12 cellular contexts compared by ENCODE assay signal in the genomic region with DNA sequence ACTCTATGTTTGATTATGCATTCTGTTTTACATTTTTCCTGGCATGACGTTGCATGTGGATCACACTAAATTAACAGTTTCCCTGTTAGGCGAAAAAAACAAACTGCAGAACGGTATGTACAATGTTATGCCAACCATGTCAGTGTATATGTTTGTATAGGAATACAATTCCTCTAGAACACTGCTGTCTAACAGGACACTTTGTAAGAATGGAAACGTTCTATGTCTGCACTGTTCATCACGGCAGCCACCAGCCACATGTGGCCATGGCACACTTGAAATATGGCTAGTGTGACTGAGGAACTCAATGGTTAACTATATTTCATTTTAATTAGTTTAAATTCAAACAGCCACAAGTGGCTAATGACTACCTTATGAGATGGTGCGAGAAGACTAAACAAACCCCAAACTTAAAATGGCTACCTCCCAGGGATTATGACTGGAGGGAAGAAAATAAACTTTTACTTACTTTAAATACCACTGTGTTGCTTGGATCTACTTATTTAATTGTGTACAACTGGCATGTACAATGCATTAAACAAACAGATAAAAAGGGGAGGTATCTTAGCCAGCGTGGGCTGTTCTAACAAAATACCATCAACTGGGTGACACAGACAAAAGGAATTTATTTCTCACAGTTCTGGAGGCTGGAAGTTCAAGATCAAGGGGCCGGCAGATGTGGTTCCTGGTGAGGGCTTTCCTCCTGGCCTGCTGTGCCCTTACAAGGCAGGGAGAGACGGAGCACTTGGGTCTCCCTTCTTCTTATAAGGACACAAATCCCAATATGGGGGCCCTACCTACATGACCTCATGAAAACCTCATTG.
DNase-seq lines count a peak whose midpoint lies in the region; ATAC-seq and TF ChIP-seq lines count a peak whose summit lies in the region.
"Had no signal": no experiment of that assay in that cellular context is flagged by ENCODE, and none has a peak within 500 bp of the region (broad histone marks: within the 10 kb centered on the region; RNA-seq: fewer than 3 reads in every experiment).

No MANE protein-coding gene starts in this region.

- no peaks in the 10 kb centered on the region for H3K27me3 Mint-ChIP-seq in CD4-positive, alpha-beta memory T cell
- H3K27me3 Mint-ChIP-seq in progenitor cell of endocrine pancreas: no peaks in the 10 kb centered on the region

- no peak for TF ChIP-seq POLR2A in IMR-90 (IDR thresholded peaks at IDR 0.05; ENCODE audit: low read depth, low read length)

- intact Hi-C loops in CD4-positive, alpha-beta memory T cell (cut with micrococcal nuclease): no loop called here
- intact Hi-C loops in IMR-90 (cut with micrococcal nuclease) (no loop called here), upper lobe of right lung (cut with DNase I) (loop anchor here (10.0 kb wide), 1 partner anchor 121 kb away; no protein-coding TSS in a partner anchor)

- H2BK120ac ChIP-seq in IMR-90 (ENCODE audit: low read depth, low read length): peak overlapping the region; percentile 32
- no peak overlapping the region for H2BK120ac ChIP-seq in mesenchymal stem cell (ENCODE audit: low read depth, low read length)

- no peaks in the 10 kb centered on the region for H3K9me3 ChIP-seq in CD4-positive, alpha-beta memory T cell (ENCODE audit: control insufficient read depth in 1 of 2, low read length in 2 of 2)
- H3K9me3 ChIP-seq in IMR-90 (ENCODE audit: control insufficient read depth, insufficient read depth, low read length) (peaks cover 4% of the 10 kb centered on the region; the same call in 1 of the 2 replicates), mesenchymal stem cell (ENCODE audit: control insufficient read depth, low read length) (no peaks in the 10 kb centered on the region), upper lobe of right lung (no peaks in the 10 kb centered on the region)
- H3K9me3 ChIP-seq: adrenal gland, Caco-2 had no signal

- H2BK15ac ChIP-seq in IMR-90 (ENCODE audit: low read depth, low read length): 0 out of 3 replicates have a peak overlapping the region, but pooled peaks have one; percentile 36
- H2BK15ac ChIP-seq in mesenchymal stem cell (ENCODE audit: low read depth, poor library complexity, severe bottlenecking): no peak overlapping the region

- CTCF ChIA-PET in CD4-positive, alpha-beta memory T cell (lab: Charles Lee; ENCODE audit: partially characterized antibody): interaction anchor here (1.0 to 1.1 kb wide), 2 partner anchors 33 to 118 kb away, joined by 3 to 8 read pairs; no protein-coding TSS in a partner anchor
- CTCF ChIA-PET in IMR-90 (lab: Yijun Ruan, JAX): no interaction called here

- H3K27ac ChIP-seq in CD4-positive, alpha-beta memory T cell (ENCODE audit: low read depth, low read length): no peak overlapping the region
- H3K27ac ChIP-seq in IMR-90 (ENCODE audit: insufficient read depth, low read length) (peak overlapping the region; percentile 54), mesenchymal stem cell (ENCODE audit: low read length, poor library complexity, severe bottlenecking) (no peak overlapping the region), upper lobe of right lung (no peak overlapping the region)

- dilution Hi-C loops in IMR-90 (cut with HindIII; ENCODE audit: low sequenced_read_pairs, unreplicated experiment): no loop called here

- H3K23ac ChIP-seq in IMR-90 (ENCODE audit: low read depth, low read length) (0 out of 2 replicates have a peak overlapping the region, but pooled peaks have one; percentile 43), mesenchymal stem cell (ENCODE audit: low read length in 2 of 2) (no peak overlapping the region)

- H3K4me2 ChIP-seq in IMR-90 (ENCODE audit: low read depth, low read length) (no peak overlapping the region), mesenchymal stem cell (ENCODE audit: low read length, poor library complexity, severe bottlenecking) (no peak overlapping the region)

- TF ChIP-seq CTCF in IMR-90 (conservative IDR thresholded peaks at IDR 0.05; ENCODE audit: low read depth, low read length) (no peak), astrocyte of the spinal cord (IDR thresholded peaks at IDR 0.05; ENCODE audit: low read depth, low read length) (no peak), upper lobe of right lung (IDR thresholded peaks at IDR 0.05) (no peak), progenitor cell of endocrine pancreas (IDR thresholded peaks at IDR 0.05; ENCODE audit: unreplicated experiment) (no peak)

- no CpG with 5 or more reads among the region's 9 CpGs for WGBS in IMR-90 (ENCODE audit: extremely low coverage in 2 of 2, insufficient read length in 1 of 2), 2 experiments
- WGBS in mesenchymal stem cell: 75% methylated on average over 4 of the region's 9 CpGs

- peak overlapping the region in 1 of 2 experiments; percentile 24 for H2BK12ac ChIP-seq in mesenchymal stem cell (ENCODE audit: low read length in 2 of 2)

- in situ Hi-C loops in IMR-90 (cut with MboI; ENCODE audit: low sequenced_read_pairs) (no loop called here), astrocyte of the spinal cord (cut with HindIII; ENCODE audit: low sequenced_read_pairs) (no loop called here)

- peak overlapping the region; percentile 67 for H2BK5ac ChIP-seq in IMR-90 (ENCODE audit: low read depth, low read length, poor library complexity, severe bottlenecking)
- H2BK5ac ChIP-seq in mesenchymal stem cell (ENCODE audit: low read depth, low read length, poor library complexity, severe bottlenecking): no peak overlapping the region

- peak overlapping the region; percentile 27 to 81 (median 73) for H3K27ac Mint-ChIP-seq in CD4-positive, alpha-beta memory T cell
- no peak overlapping the region for H3K27ac Mint-ChIP-seq in progenitor cell of endocrine pancreas

- ATAC-seq in IMR-90 (ENCODE audit: low read depth) (peak; percentile 63), HG02678 (IDR thresholded peaks at IDR 0.05; ENCODE audit: unreplicated experiment) (no peak), upper lobe of right lung (no peak), HG02759 (IDR thresholded peaks at IDR 0.05; ENCODE audit: unreplicated experiment) (no peak)

- H2AK9ac ChIP-seq in IMR-90 (replicated peaks; ENCODE audit: low read depth, low read length, poor library complexity): no peak overlapping the region

- H2BK20ac ChIP-seq in IMR-90 (ENCODE audit: low read depth, low read length): no peak overlapping the region

- peak overlapping the region in 2 of 8 donors; percentile 2 to 19 for H3K4me3 Mint-ChIP-seq in CD4-positive, alpha-beta memory T cell
- no peak overlapping the region for H3K4me3 Mint-ChIP-seq in progenitor cell of endocrine pancreas (ENCODE audit: low read depth)

- H3K4me3 ChIP-seq in CD4-positive, alpha-beta memory T cell (ENCODE audit: low read length in 2 of 2): no peak overlapping the region
- H3K4me3 ChIP-seq in IMR-90 (ENCODE audit: insufficient read depth, low read depth, low read length): no peak overlapping the region
- H3K4me3 ChIP-seq in astrocyte of the spinal cord (ENCODE audit: low read depth, low read length): no peak overlapping the region
- H3K4me3 ChIP-seq in mesenchymal stem cell (ENCODE audit: insufficient read depth in 1 of 2, low read depth in 1 of 2, low read length in 2 of 2): no peak overlapping the region
- no peak overlapping the region for H3K4me3 ChIP-seq in upper lobe of right lung
- H3K4me3 ChIP-seq: adrenal gland had no signal

- H4K8ac ChIP-seq in IMR-90 (ENCODE audit: low read depth in 2 of 2, low read length in 2 of 2) (peak overlapping the region in 1 of 2 experiments; percentile 38; a peak in 1 of 4 replicates), mesenchymal stem cell (ENCODE audit: low read length) (no peak overlapping the region)

- H3K4ac ChIP-seq in IMR-90 (ENCODE audit: low read depth, low read length) (peak overlapping the region; percentile 83), mesenchymal stem cell (ENCODE audit: low read depth in 1 of 2, low read length in 2 of 2) (no peak overlapping the region)

- peaks cover 26% of the 10 kb centered on the region for H3K9me1 ChIP-seq in IMR-90 (ENCODE audit: insufficient read depth, low read length)

- no peak overlapping the region for H2AFZ ChIP-seq in IMR-90 (replicated peaks; ENCODE audit: low read length, poor library complexity)
- no peak overlapping the region for H2AFZ ChIP-seq in mesenchymal stem cell (ENCODE audit: low read depth, low read length)

- no peak overlapping the region; the same call in 1 of the 2 replicates for H4K91ac ChIP-seq in IMR-90 (ENCODE audit: insufficient read depth, low read depth, low read length)
- H4K91ac ChIP-seq in mesenchymal stem cell (ENCODE audit: low read length): no peak overlapping the region

- H3K4me1 ChIP-seq in CD4-positive, alpha-beta memory T cell (ENCODE audit: insufficient read depth, low read length): peaks cover 97% of the 10 kb centered on the region
- peaks cover 23% of the 10 kb centered on the region for H3K4me1 ChIP-seq in IMR-90 (ENCODE audit: control insufficient read depth, insufficient read depth, low read length)
- peaks cover 15% of the 10 kb centered on the region for H3K4me1 ChIP-seq in mesenchymal stem cell (ENCODE audit: control insufficient read depth, insufficient read depth, low read depth, low read length)
- H3K4me1 ChIP-seq in upper lobe of right lung: peaks cover 63% of the 10 kb centered on the region

- H4K5ac ChIP-seq in IMR-90 (ENCODE audit: low read depth, low read length): 0 out of 2 replicates have a peak overlapping the region, but pooled peaks have one; percentile 10

- H3K36me3 ChIP-seq in CD4-positive, alpha-beta memory T cell (ENCODE audit: insufficient read depth, low read length): no peaks in the 10 kb centered on the region
- H3K36me3 ChIP-seq in IMR-90 (ENCODE audit: control insufficient read depth, insufficient read depth, low read length) (no peaks in the 10 kb centered on the region), mesenchymal stem cell (ENCODE audit: control insufficient read depth in 1 of 2, insufficient read depth in 2 of 2, low read depth in 1 of 2, low read length in 2 of 2) (peaks cover 0 to 75% of the 10 kb centered on the region in 2 experiments), upper lobe of right lung (no peaks in the 10 kb centered on the region)
- H3K36me3 ChIP-seq: adrenal gland had no signal

- no peaks in the 10 kb centered on the region for H3K27me3 ChIP-seq in CD4-positive, alpha-beta memory T cell (ENCODE audit: insufficient read depth, low read length)
- no peaks in the 10 kb centered on the region for H3K27me3 ChIP-seq in IMR-90 (ENCODE audit: control insufficient read depth, insufficient read depth, low read length)
- H3K27me3 ChIP-seq in mesenchymal stem cell (ENCODE audit: control insufficient read depth in 1 of 2, insufficient read depth in 1 of 2, low read length in 2 of 2): no peaks in the 10 kb centered on the region
- H3K27me3 ChIP-seq in upper lobe of right lung: no peaks in the 10 kb centered on the region
- H3K27me3 ChIP-seq: adrenal gland had no signal

- H3K4me1 Mint-ChIP-seq in CD4-positive, alpha-beta memory T cell: peaks cover 73 to 96% (median 88%) of the 10 kb centered on the region in 4 donors
- H3K4me1 Mint-ChIP-seq in progenitor cell of endocrine pancreas (ENCODE audit: low read depth): no peaks in the 10 kb centered on the region

- H3K9me3 Mint-ChIP-seq in CD4-positive, alpha-beta memory T cell: no peaks in the 10 kb centered on the region
- H3K9me3 Mint-ChIP-seq in progenitor cell of endocrine pancreas (ENCODE audit: low read depth): no peaks in the 10 kb centered on the region

- H3K14ac ChIP-seq in IMR-90 (replicated peaks; ENCODE audit: low read depth, low read length): peak overlapping the region; percentile 29; the same call in 1 of the 2 replicates
- no peak overlapping the region for H3K14ac ChIP-seq in mesenchymal stem cell (ENCODE audit: low read length in 2 of 2)

- POLR2A ChIA-PET in CD4-positive, alpha-beta memory T cell (lab: Charles Lee; ENCODE audit: partially characterized antibody): no interaction called here
- POLR2A ChIA-PET in IMR-90 (lab: Charles Lee; ENCODE audit: unreplicated experiment): no interaction called here

- H3K56ac ChIP-seq in IMR-90 (ENCODE audit: extremely low read depth, insufficient read depth, low read length): no peak overlapping the region; the same call in 1 of the 2 replicates

- H3K9ac ChIP-seq in IMR-90 (ENCODE audit: low read depth, low read length) (no peak overlapping the region), mesenchymal stem cell (ENCODE audit: low read length) (no peak overlapping the region)

- no peak for TF ChIP-seq RAD21 in IMR-90 (IDR thresholded peaks at IDR 0.05; ENCODE audit: low read length)

- no TSS peak for BruUV-seq in IMR-90 (replicated peaks; lab: Mats Ljungman, UMichigan)

- H3K79me1 ChIP-seq in IMR-90 (ENCODE audit: low read depth in 1 of 2, low read length in 2 of 2) (peaks cover 43 to 84% of the 10 kb centered on the region in 2 experiments), mesenchymal stem cell (replicated peaks; ENCODE audit: low read length, poor library complexity, severe bottlenecking) (peaks cover 28% of the 10 kb centered on the region)

- peaks cover 17 to 47% of the 10 kb centered on the region in 2 donors for H3K36me3 Mint-ChIP-seq in CD4-positive, alpha-beta memory T cell
- no peaks in the 10 kb centered on the region for H3K36me3 Mint-ChIP-seq in progenitor cell of endocrine pancreas (ENCODE audit: insufficient read depth)

- no peak for DNase-seq in CD4-positive, alpha-beta memory T cell
- peak; percentile 73 for DNase-seq in IMR-90
- peak; percentile 56 for DNase-seq in astrocyte of the spinal cord (ENCODE audit: low read depth, low spot score)
- peak; percentile 68 for DNase-seq in mesenchymal stem cell
- DNase-seq in upper lobe of right lung: no peak
- DNase-seq in progenitor cell of endocrine pancreas (ENCODE audit: low spot score, unreplicated experiment): no peak
- DNase-seq: Caco-2; stimulated activated CD4-positive, alpha-beta T cell treated with anti-CD3 and anti-CD28 coated beads, Interleukin-2, amount 100 ng/mL, for 24 hours; substantia nigra had no signal

- peaks cover 36% of the 10 kb centered on the region for H4K20me1 ChIP-seq in IMR-90 (ENCODE audit: insufficient read depth, low read length)

- H2AK5ac ChIP-seq in IMR-90 (ENCODE audit: low read depth, low read length): peak overlapping the region; percentile 78
- peak overlapping the region; percentile 64 for H2AK5ac ChIP-seq in mesenchymal stem cell (ENCODE audit: low read length, severe bottlenecking)

- H3K18ac ChIP-seq in IMR-90 (ENCODE audit: low read depth, low read length) (peak overlapping the region; percentile 53; the same call in 1 of the 2 replicates), mesenchymal stem cell (ENCODE audit: low read depth in 1 of 2, low read length in 2 of 2) (no peak overlapping the region)

Comparison
In these comparisons a context has a peak if more than half of its experiments do, and no peak if none do; other contexts are left out.
1. DNase-seq: peak in IMR-90 (single experiment), astrocyte of the spinal cord (single experiment) and mesenchymal stem cell (single experiment); none in CD4-positive, alpha-beta memory T cell (0 of 5), upper lobe of right lung (single experiment) and progenitor cell of endocrine pancreas (single experiment).